Comparison of ENCODE assay signal across 4 cellular contexts in genomic region chr20:43588526-43588925, GRCh38. TPM values are rescaled to one million over a fixed set of nuclear protein-coding genes. Genes with fewer than 3 reads are reported as not detected.
"Had no signal": no experiment of that assay in that cellular context is flagged by ENCODE, and none has a peak within 500 bp of the region (broad histone marks: within the 10 kb centered on the region; RNA-seq: fewer than 3 reads in every experiment).

No MANE protein-coding gene starts in this region.

RNA-seq across cellular contexts. Expression of gene SGK2, which starts 29.7 kb away (rescaled TPM):
- total RNA-seq: H1, H9 had no signal
- polyA plus RNA-seq: GM23338, IgD-negative memory B cell had no signal
